Comparison of ENCODE assay signal across 18 cellular contexts in genomic region chr9:6090272-6090671, GRCh38.
"Had no signal": no experiment of that assay in that cellular context is flagged by ENCODE, and none has a peak within 500 bp of the region (broad histone marks: within the 10 kb centered on the region; RNA-seq: fewer than 3 reads in every experiment).

No MANE protein-coding gene starts in this region.

- H3K4me1 ChIP-seq: left lung, neural progenitor cell, thyroid gland, vagina had no signal

- ATAC-seq: activated CD8-positive, alpha-beta memory T cell treated with anti-CD3 and anti-CD28 coated beads, Interleukin-2, amount 10 ng/mL, durations not matched to agents 7 days and 5 days; activated T-cell treated with anti-CD3 and anti-CD28 coated beads, Interleukin-2, amount 50 U/mL, for 4 hours; left lung had no signal

- H3K36me3 Mint-ChIP-seq: activated CD8-positive, alpha-beta memory T cell treated with anti-CD3 and anti-CD28 coated beads, Interleukin-2, amount 10 ng/mL, durations not matched to agents 7 days and 5 days; activated naive CD8-positive, alpha-beta T cell; neural progenitor cell had no signal

- H3K27me3 ChIP-seq: brain microvascular endothelial cell, esophagus muscularis mucosa, left lung, neural progenitor cell, ovary, thyroid gland, vagina had no signal

- H3K27ac ChIP-seq: brain microvascular endothelial cell, esophagus muscularis mucosa, left lung, neural progenitor cell, ovary, thyroid gland, vagina had no signal

- FAIRE-seq: small intestine had no signal

- H3K4me3 ChIP-seq: esophagus muscularis mucosa, left lung, neural progenitor cell, ovary, thyroid gland, vagina had no signal

- H2AFZ ChIP-seq: neural progenitor cell had no signal

- H3K36me3 ChIP-seq: brain microvascular endothelial cell, esophagus muscularis mucosa, left lung, neural progenitor cell, ovary, thyroid gland, vagina had no signal

- DNase-seq: activated CD4-positive, alpha-beta T cell treated with anti-CD3 and anti-CD28 coated beads, Interleukin-2, amount 50 U/mL, for 4 hours; activated CD4-positive, CD25-positive, alpha-beta regulatory T cell treated with anti-CD3 and anti-CD28 coated beads, Interleukin-2, amount 50 U/mL, for 72 hours; activated CD8-positive, alpha-beta memory T cell treated with anti-CD3 and anti-CD28 coated beads, Interleukin-2, amount 10 ng/mL, durations not matched to agents 7 days and 5 days; activated effector memory CD4-positive, alpha-beta T cell treated with anti-CD3 and anti-CD28 coated beads, Interleukin-2, amount 50 U/mL, for 16 hours; activated T-cell treated with anti-CD3 and anti-CD28 coated beads, Interleukin-2, amount 50 U/mL, for 4 hours; brain microvascular endothelial cell; endodermal cell; foreskin fibroblast; left lung; ovary; retina; small intestine; thyroid gland had no signal

- H3K9ac ChIP-seq: neural progenitor cell had no signal

- H3K27ac Mint-ChIP-seq: activated CD8-positive, alpha-beta memory T cell treated with anti-CD3 and anti-CD28 coated beads, Interleukin-2, amount 10 ng/mL, durations not matched to agents 7 days and 5 days; activated naive CD8-positive, alpha-beta T cell; endodermal cell; neural progenitor cell; T-helper 2 cell treated with Interferon-gamma antibody and Interleukin-4, amounts not matched to agents 5 μg/mL and 100 μg/mL, for 36 hours had no signal

- H3K9me3 Mint-ChIP-seq: activated T-cell treated with anti-CD3 and anti-CD28 coated beads, Interleukin-2, amount 50 U/mL, for 4 hours; endodermal cell; neural progenitor cell; T-helper 2 cell treated with Interferon-gamma antibody and Interleukin-4, amounts not matched to agents 5 μg/mL and 100 μg/mL, for 36 hours had no signal

- H3K4me1 Mint-ChIP-seq: activated CD8-positive, alpha-beta memory T cell treated with anti-CD3 and anti-CD28 coated beads, Interleukin-2, amount 10 ng/mL, durations not matched to agents 7 days and 5 days had no signal

- H3K4me3 Mint-ChIP-seq: activated CD8-positive, alpha-beta memory T cell treated with anti-CD3 and anti-CD28 coated beads, Interleukin-2, amount 10 ng/mL, durations not matched to agents 7 days and 5 days; activated naive CD8-positive, alpha-beta T cell; activated T-cell treated with anti-CD3 and anti-CD28 coated beads, Interleukin-2, amount 50 U/mL, for 4 hours; endodermal cell; neural progenitor cell; T-helper 2 cell treated with Interferon-gamma antibody and Interleukin-4, amounts not matched to agents 5 μg/mL and 100 μg/mL, for 36 hours had no signal

- H3K9me3 ChIP-seq: esophagus muscularis mucosa, left lung, ovary, thyroid gland, vagina had no signal

- H3K4me2 ChIP-seq: neural progenitor cell had no signal
